ENCODE assay signal across 28 cellular contexts in the genomic region with DNA sequence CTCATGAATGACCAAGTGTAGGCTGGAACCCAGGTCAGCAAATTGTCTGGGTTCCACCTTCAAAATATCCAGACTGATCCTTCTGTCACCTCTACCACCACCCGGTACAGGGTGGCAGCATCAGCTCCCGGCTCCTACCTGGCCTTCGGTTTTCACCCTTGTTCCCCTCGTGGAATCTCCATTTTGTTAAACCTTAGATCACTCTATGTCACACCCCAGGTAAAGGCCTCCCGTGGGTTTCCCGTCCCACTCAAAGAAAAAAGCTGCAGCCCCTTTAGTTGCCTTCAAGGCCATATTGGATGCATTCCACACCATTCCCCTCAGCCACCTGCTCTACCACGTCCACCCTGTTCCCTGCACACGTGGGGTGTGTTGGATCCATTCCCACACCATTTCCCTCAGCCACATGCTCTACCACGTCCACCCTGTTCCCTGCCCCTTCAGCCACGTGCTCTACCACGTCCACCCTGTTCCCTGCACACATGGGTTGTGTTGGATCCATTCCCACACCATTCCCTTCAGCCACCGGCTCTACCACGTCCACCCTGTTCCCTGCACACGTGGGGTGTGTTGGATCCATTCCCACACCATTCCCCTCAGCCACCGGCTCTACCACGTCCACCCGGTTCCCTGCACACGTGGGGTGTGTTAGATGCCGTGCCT. TPM values are rescaled to one million over a fixed set of nuclear protein-coding genes. Genes with fewer than 3 reads are reported as not detected.
DNase-seq lines count a peak whose midpoint lies in the region; ATAC-seq, FAIRE-seq and TF ChIP-seq lines count a peak whose summit lies in the region.
"Had no signal": no experiment of that assay in that cellular context is flagged by ENCODE, and none has a peak within 500 bp of the region (broad histone marks: within the 10 kb centered on the region; RNA-seq: fewer than 3 reads in every experiment).

No MANE protein-coding gene starts in this region.

- no peaks in the 10 kb centered on the region for H3K23me2 ChIP-seq in H1 (ENCODE audit: low read depth, low read length)

- H3K56ac ChIP-seq in H1 (replicated peaks; ENCODE audit: insufficient read length, low read depth, low read length) = no peak overlapping the region

- H3K4me1 ChIP-seq in astrocyte (ENCODE audit: insufficient read depth, low read length) = no peaks in the 10 kb centered on the region
- H3K4me1 ChIP-seq in H1 (replicated peaks in 1 of 4; ENCODE audit: control insufficient read depth in 3 of 4, insufficient read depth in 4 of 4, low read length in 3 of 4) = no peaks in the 10 kb centered on the region
- no peaks in the 10 kb centered on the region for H3K4me1 ChIP-seq in upper lobe of right lung
- H3K4me1 ChIP-seq: Caco-2 had no signal

- FAIRE-seq in astrocyte (lab: Jason Lieb, UNC) (no peak), H1 (lab: Jason Lieb, UNC) (no peak)
- FAIRE-seq: G401.6, GM12892 had no signal

- H3K27ac ChIP-seq in astrocyte (ENCODE audit: low read depth, low read length) = no peak overlapping the region
- no peak overlapping the region for H3K27ac ChIP-seq in H1 (ENCODE audit: low read depth, low read length)
- no peak overlapping the region for H3K27ac ChIP-seq in upper lobe of right lung
- H3K27ac ChIP-seq in substantia nigra (ENCODE audit: low read depth, low read length, poor library complexity, severe bottlenecking) = no peak overlapping the region
- H3K27ac ChIP-seq: BLaER1 treated with 17β-estradiol and CSF1 and Interleukin-3, amounts not matched to agents 10 nM and 100 nM had no signal

- H3K9me3 ChIP-seq in astrocyte (ENCODE audit: insufficient read depth, low read depth, low read length) = peaks cover 7% of the 10 kb centered on the region
- peaks cover 8 to 13% of the 10 kb centered on the region in 2 experiments for H3K9me3 ChIP-seq in H1 (ENCODE audit: insufficient read depth in 2 of 2, low read depth in 1 of 2, low read length in 1 of 2)
- H3K9me3 ChIP-seq in upper lobe of right lung = no peaks in the 10 kb centered on the region

- no peak overlapping the region for H2BK12ac ChIP-seq in H1 (ENCODE audit: low read depth, low read length)

- no peak overlapping the region for H2BK20ac ChIP-seq in H1 (ENCODE audit: low read length)

- POLR2A ChIA-PET in H1 (lab: Charles Lee; ENCODE audit: partially characterized antibody) = no interaction called here

- H4K91ac ChIP-seq in H1 (replicated peaks; ENCODE audit: insufficient read length, low read length) = no peak overlapping the region

- H3K27me3 Mint-ChIP-seq in astrocyte (ENCODE audit: low read depth, unreplicated experiment) = peaks cover 6% of the 10 kb centered on the region

- H3K4me3 ChIP-seq in astrocyte (ENCODE audit: insufficient read depth, low read depth, low read length) (no peak overlapping the region), H1 (ENCODE audit: extremely low read depth in 1 of 4, insufficient read depth in 2 of 4, low read depth in 3 of 4, low read length in 4 of 4) (no peak overlapping the region), upper lobe of right lung (no peak overlapping the region)
- H3K4me3 ChIP-seq: BLaER1 treated with 17β-estradiol and CSF1 and Interleukin-3, amounts not matched to agents 10 nM and 100 nM had no signal

- H3K4me1 Mint-ChIP-seq in astrocyte (ENCODE audit: low read depth, unreplicated experiment) = peaks cover 3% of the 10 kb centered on the region
- H3K4me1 Mint-ChIP-seq: CD4-positive, alpha-beta memory T cell; IgD-negative memory B cell had no signal

- H3K4me3 Mint-ChIP-seq in astrocyte (ENCODE audit: unreplicated experiment) = no peak overlapping the region
- H3K4me3 Mint-ChIP-seq: CD4-positive, alpha-beta memory T cell; IgD-negative memory B cell had no signal

- TF ChIP-seq POLR2A in H1 (IDR thresholded peaks at IDR 0.05; ENCODE audit: control extremely low read depth in 1 of 2, low read depth in 2 of 2, low read length in 2 of 2) = no peak

- DNase-seq in astrocyte (ENCODE audit: low read depth) = no peak
- DNase-seq in H1 (ENCODE audit: low read depth in 1 of 2, low spot score in 2 of 2) = no peak
- no peak for DNase-seq in omental fat pad (ENCODE audit: low spot score)
- peak; percentile 15 for DNase-seq in upper lobe of right lung
- DNase-seq in substantia nigra (lab: John Stamatoyannopoulos, UW) = no peak
- no peak for DNase-seq in AG20443 (ENCODE audit: low spot score)
- DNase-seq: CD4-positive, alpha-beta memory T cell; DMS153; GOT3; MV-4-11; NCI-H1105 treated with DMSO at 0.1 percent for 48 hours; NCI-H1694; NCI-H2081; NCI-H2171; NCI-H345; NCI-H524; NCI-H774; NK-92 treated with Interleukin-12 subunit alpha and Interleukin-12 subunit beta, amount 100 ng/mL, for 24 hours; SIG-M5 had no signal

- H3K23ac ChIP-seq in H1 (ENCODE audit: insufficient read length) = no peak overlapping the region

- H3K27ac Mint-ChIP-seq in astrocyte (ENCODE audit: unreplicated experiment) = peak overlapping the region; percentile 50
- H3K27ac Mint-ChIP-seq: CD4-positive, alpha-beta memory T cell had no signal

- intact Hi-C loops in upper lobe of right lung (cut with DNase I) = no loop called here

- H4K5ac ChIP-seq in H1 (ENCODE audit: insufficient read length, low read depth, low read length) = no peak overlapping the region

- 0 out of 2 replicates have a peak overlapping the region, but pooled peaks have one; percentile 4 for H2AK5ac ChIP-seq in H1 (ENCODE audit: low read depth, low read length)

- 84% methylated on average over 15 of the region's 19 CpGs; no CpG with 5 or more reads in 1 of the 2 experiments for whole genome bisulfite sequencing in H1 (ENCODE audit: extremely low coverage in 1 of 2, insufficient coverage in 1 of 2, insufficient read length in 1 of 2, insufficient replicate concordance in 2 of 2, low coverage in 1 of 2, low lambda C conversion rate in 2 of 2, missing lambda C conversion rate in 1 of 2), 2 experiments

- no peak overlapping the region for H3K9ac ChIP-seq in astrocyte (ENCODE audit: low read length)
- no peak overlapping the region for H3K9ac ChIP-seq in H1 (replicated peaks in 1 of 4; ENCODE audit: extremely low read depth in 1 of 4, low read depth in 3 of 4, low read length in 3 of 4)
- H3K9ac ChIP-seq: BLaER1 treated with 17β-estradiol and CSF1 and Interleukin-3, amounts not matched to agents 10 nM and 100 nM had no signal

- peaks cover 21% of the 10 kb centered on the region for H3K9me3 Mint-ChIP-seq in astrocyte (ENCODE audit: unreplicated experiment)

- H4K20me1 ChIP-seq in astrocyte (ENCODE audit: insufficient read depth, low read length) (no peaks in the 10 kb centered on the region), H1 (replicated peaks in 1 of 2; ENCODE audit: control insufficient read depth in 1 of 2, insufficient read depth in 2 of 2, low read length in 2 of 2) (no peaks in the 10 kb centered on the region)
- H4K20me1 ChIP-seq: BLaER1 treated with 17β-estradiol and CSF1 and Interleukin-3, amounts not matched to agents 10 nM and 100 nM had no signal

- no peak overlapping the region for H3K4ac ChIP-seq in H1 (replicated peaks; ENCODE audit: insufficient read length, low read depth, low read length)

- TF ChIP-seq CTCF in astrocyte (IDR thresholded peaks at IDR 0.05; ENCODE audit: insufficient read depth, low read depth, low read length) (no peak), H1 (IDR thresholded peaks at IDR 0.05; ENCODE audit: control extremely low read depth in 1 of 3, insufficient read depth in 1 of 3, low read depth in 1 of 3, low read length in 3 of 3) (no peak), omental fat pad (IDR thresholded peaks at IDR 0.05) (no peak), upper lobe of right lung (IDR thresholded peaks at IDR 0.05) (no peak)

- no peak overlapping the region for H2BK5ac ChIP-seq in H1 (ENCODE audit: low read depth, low read length)

- H3K27me3 ChIP-seq in astrocyte (ENCODE audit: insufficient read depth, low read length) = no peaks in the 10 kb centered on the region
- no peaks in the 10 kb centered on the region for H3K27me3 ChIP-seq in H1 (replicated peaks in 1 of 4; ENCODE audit: control insufficient read depth in 3 of 4, extremely low read depth in 1 of 4, insufficient read depth in 3 of 4, low read length in 3 of 4)
- H3K27me3 ChIP-seq in upper lobe of right lung = peaks cover 4% of the 10 kb centered on the region
- H3K27me3 ChIP-seq: BLaER1 treated with 17β-estradiol and CSF1 and Interleukin-3, amounts not matched to agents 10 nM and 100 nM had no signal

- H3K14ac ChIP-seq in H1 (ENCODE audit: insufficient read length) = no peak overlapping the region

- no peaks in the 10 kb centered on the region for H3K79me1 ChIP-seq in H1 (ENCODE audit: low read depth, low read length)

- CTCF ChIA-PET in H1 (lab: Charles Lee; ENCODE audit: partially characterized antibody) = interaction anchor here (1.2 to 2.5 kb wide), 2 partner anchors 19 to 53 kb away, joined by 3 to 11 read pairs; no protein-coding TSS in a partner anchor

- H3K79me2 ChIP-seq in astrocyte (ENCODE audit: insufficient read depth, low read length) (no peaks in the 10 kb centered on the region), H1 (ENCODE audit: control insufficient read depth in 1 of 2, insufficient read depth in 2 of 2, low read length in 2 of 2) (no peaks in the 10 kb centered on the region)

- no peak overlapping the region; the same call in 1 of the 2 replicates for H4K8ac ChIP-seq in H1 (ENCODE audit: extremely low read depth, insufficient read depth, low read length)

- no peak for TF ChIP-seq EP300 in H1 (IDR thresholded peaks at IDR 0.05; ENCODE audit: borderline replicate concordance in 1 of 2, low read depth in 2 of 2, low read length in 2 of 2)

- no peak overlapping the region for H3K18ac ChIP-seq in H1 (ENCODE audit: extremely low read depth, low read length)

- no peak overlapping the region for H3K4me2 ChIP-seq in astrocyte (ENCODE audit: low read length)
- no peak overlapping the region for H3K4me2 ChIP-seq in H1 (ENCODE audit: insufficient read depth in 1 of 2, low read depth in 2 of 2, low read length in 2 of 2)
- H3K4me2 ChIP-seq: BLaER1 treated with 17β-estradiol and CSF1 and Interleukin-3, amounts not matched to agents 10 nM and 100 nM had no signal

- no peak overlapping the region for H2BK15ac ChIP-seq in H1 (ENCODE audit: low read length)

- H3K36me3 ChIP-seq in astrocyte (ENCODE audit: insufficient read depth, low read length) = no peaks in the 10 kb centered on the region
- H3K36me3 ChIP-seq in H1 (ENCODE audit: control insufficient read depth in 2 of 4, insufficient read depth in 4 of 4, low read length in 3 of 4) = no peaks in the 10 kb centered on the region
- no peaks in the 10 kb centered on the region for H3K36me3 ChIP-seq in upper lobe of right lung
- H3K36me3 ChIP-seq: BLaER1 treated with 17β-estradiol and CSF1 and Interleukin-3, amounts not matched to agents 10 nM and 100 nM had no signal

- no peak for TF ChIP-seq RAD21 in H1 (IDR thresholded peaks at IDR 0.05 in 1 of 2, conservative IDR thresholded peaks at IDR 0.05 in 1 of 2; ENCODE audit: low read depth in 2 of 2, low read length in 2 of 2)

- no peak overlapping the region for H2BK120ac ChIP-seq in H1 (replicated peaks; ENCODE audit: low read depth, low read length)

- peaks cover 19% of the 10 kb centered on the region for H3K36me3 Mint-ChIP-seq in astrocyte (ENCODE audit: low read depth, unreplicated experiment)

- ATAC-seq in omental fat pad (ENCODE audit: low FRiP score) = peak; percentile 54
- ATAC-seq in upper lobe of right lung = no peak
- ATAC-seq in HG03108 (IDR thresholded peaks at IDR 0.05; ENCODE audit: unreplicated experiment) = no peak
- ATAC-seq in HG03196 (IDR thresholded peaks at IDR 0.05; ENCODE audit: unreplicated experiment) = no peak

- H2AFZ ChIP-seq in astrocyte (ENCODE audit: low read depth, low read length) (no peak overlapping the region), H1 (ENCODE audit: low read length) (no peak overlapping the region)

RNA-seq across cellular contexts. Expression of a gene that starts 23.8 kb away (rescaled TPM):
- 2.4 and 2.6 TPM in 2 replicates for total RNA-seq in astrocyte
- not detected in 2 replicates for total RNA-seq in H1 (2021; fragmentation: NEBNext Ultra II Directional; extraction: Animal tissue kit (Norgen Biotek cat#: 25700))
- 0.03 and 0.19 TPM in 2 replicates for polyA plus RNA-seq in H1 (2011; rRNA removed)
- polyA plus RNA-seq in H1 (2011; cell fraction: cytosol; rRNA removed) = 0.05 TPM
- polyA plus RNA-seq in H1 (2011; cell fraction: nucleus; rRNA removed) = 0.61 TPM
- 0.39 TPM in 1 of 4 replicates, not detected in the others for polyA plus RNA-seq in H1 (2012, experiment 1 of 2)
- polyA plus RNA-seq in H1 (2012, experiment 2 of 2) = not detected
- 0.06 TPM for polyA plus RNA-seq in H1 (2013, experiment 1 of 2)
- polyA plus RNA-seq in H1 (2013, experiment 2 of 2) = 0.11 TPM
- polyA minus RNA-seq in H1 (2011; rRNA and poly(A)+ RNA removed) = 0.16 and 0.24 TPM in 2 replicates
- not detected for polyA minus RNA-seq in H1 (2011; cell fraction: cytosol; rRNA and poly(A)+ RNA removed)
- 1.6 TPM for polyA minus RNA-seq in H1 (2011; cell fraction: nucleus; rRNA and poly(A)+ RNA removed)
- total RNA-seq in omental fat pad = under 1 TPM in 2 of 4 donors, not detected in 2; 0.84 to 0.88 TPM
- 3.9 TPM for total RNA-seq in upper lobe of right lung
- total RNA-seq: Daoy, M059J had no signal
- polyA plus RNA-seq: IgD-negative memory B cell had no signal

RNA-seq across cellular contexts. Expression of a gene that starts 24.9 kb away (rescaled TPM):
- total RNA-seq in astrocyte (2.6 and 3.0 TPM in 2 replicates), omental fat pad (1 to 10 TPM in 3 of 4 donors, under 1 TPM in 1; 0.46 to 7.0 (median 2.1) TPM), upper lobe of right lung (11.1 TPM)
- total RNA-seq in H1 (2021; fragmentation: NEBNext Ultra II Directional; extraction: Animal tissue kit (Norgen Biotek cat#: 25700)) = 0.65 and 1.1 TPM in 2 replicates
- 0.63 and 0.70 TPM in 2 replicates for polyA plus RNA-seq in H1 (2011; rRNA removed)
- polyA plus RNA-seq in H1 (2011; cell fraction: cytosol; rRNA removed) = 0.44 TPM
- 1.6 TPM for polyA plus RNA-seq in H1 (2011; cell fraction: nucleus; rRNA removed)
- 0.33 to 1.2 TPM (median 0.91 TPM) in 4 replicates for polyA plus RNA-seq in H1 (2012, experiment 1 of 2)
- 0.56 TPM for polyA plus RNA-seq in H1 (2012, experiment 2 of 2)
- 0.36 TPM for polyA plus RNA-seq in H1 (2013, experiment 1 of 2)
- polyA plus RNA-seq in H1 (2013, experiment 2 of 2) = 0.46 TPM
- 1.8 and 3.6 TPM in 2 replicates for polyA minus RNA-seq in H1 (2011; rRNA and poly(A)+ RNA removed)
- polyA minus RNA-seq in H1 (2011; cell fraction: cytosol; rRNA and poly(A)+ RNA removed) = not detected
- polyA minus RNA-seq in H1 (2011; cell fraction: nucleus; rRNA and poly(A)+ RNA removed) = 1.8 TPM
- total RNA-seq: M059J had no signal
- polyA plus RNA-seq: CD4-positive, alpha-beta memory T cell; IgD-negative memory B cell had no signal
